In the genomic region with DNA sequence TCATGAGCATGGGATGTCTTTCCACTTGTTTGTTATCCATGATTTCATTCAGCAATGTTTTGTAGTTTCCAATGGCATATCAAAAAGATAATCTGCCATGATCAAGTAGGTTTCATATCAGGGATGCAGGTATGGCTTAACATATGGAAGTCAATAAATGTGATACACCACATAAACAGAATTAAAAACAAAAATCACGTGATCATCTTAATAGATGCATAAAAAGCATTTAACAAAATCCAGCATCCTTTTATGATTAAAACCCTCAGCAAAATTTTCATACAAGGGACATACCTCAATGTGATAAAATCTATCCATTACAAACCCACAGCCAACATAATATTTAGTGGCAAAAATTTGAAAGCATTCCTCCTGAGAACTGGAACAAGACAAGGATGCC, we compare ENCODE assay signal across 8 cellular contexts.
"Had no signal": no experiment of that assay in that cellular context is flagged by ENCODE, and none has a peak within 500 bp of the region (broad histone marks: within the 10 kb centered on the region; RNA-seq: fewer than 3 reads in every experiment).

No MANE protein-coding gene starts in this region.

- H3K4me3 ChIP-seq: GM12878 had no signal

- FAIRE-seq: G401.6, GM12878, GM12891, GM12892, GM18507, GM19239 had no signal

- DNase-seq: GDM1, GF-D8 had no signal

- ATAC-seq: GM12878 had no signal
